ENCODE assay signal across 8 cellular contexts in the genomic region with DNA sequence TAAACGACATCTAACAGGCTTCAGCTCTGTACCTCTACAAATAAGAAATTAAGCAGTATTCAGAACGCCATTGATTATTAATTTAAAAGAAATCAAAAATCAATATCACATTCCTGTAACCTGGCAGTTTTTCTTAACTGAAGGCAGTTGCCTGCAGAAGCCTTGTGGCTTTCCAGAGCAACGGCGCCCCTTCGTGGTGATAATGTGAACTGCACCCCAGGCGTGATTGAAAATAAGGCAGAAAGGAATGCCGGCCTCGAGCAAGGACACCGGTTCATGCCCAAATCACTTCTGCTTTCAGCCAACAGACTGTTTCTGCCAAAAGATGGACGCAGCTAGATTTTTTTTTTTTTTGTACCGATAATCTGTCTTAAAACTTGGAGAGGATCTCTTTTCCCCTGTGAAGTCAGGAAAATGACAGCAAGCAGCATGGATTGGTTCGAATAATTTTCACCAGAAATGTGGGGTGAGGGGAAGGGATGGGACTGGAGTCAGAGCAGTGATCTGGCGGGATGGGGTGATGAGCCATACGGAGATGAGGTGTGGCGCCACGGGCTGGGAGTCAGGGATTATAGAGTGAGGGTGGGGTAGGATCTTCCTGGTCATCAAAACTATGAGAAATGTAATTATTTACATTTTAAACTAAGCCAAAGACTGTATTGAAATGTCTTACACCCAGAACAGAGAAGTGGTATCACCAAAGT.
A peak's percentile ranks its signal among the peaks of the same experiment; 100 is the strongest.
DNase-seq lines count a peak whose midpoint lies in the region; ATAC-seq and TF ChIP-seq lines count a peak whose summit lies in the region.

No MANE protein-coding gene starts in this region.

- H3K9ac ChIP-seq in KMS-11: no peak overlapping the region; the same call in 1 of the 2 replicates

- intact Hi-C loops in heart left ventricle (cut with DNase I): loop anchor here in 8 of 10 donors (2.0 to 10.0 kb wide), 9 partner anchors 128 to 1276 kb away; a partner anchor contains a TSS
- intact Hi-C loops in psoas muscle (cut with DNase I): no loop called here

- TF ChIP-seq POLR2A in heart left ventricle (IDR thresholded peaks at IDR 0.05): no peak

- H3K27ac ChIP-seq in KMS-11: no peak overlapping the region
- no peak overlapping the region for H3K27ac ChIP-seq in heart left ventricle
- no peak overlapping the region for H3K27ac ChIP-seq in psoas muscle

- no peaks in the 10 kb centered on the region for H3K36me3 Mint-ChIP-seq in activated naive CD4-positive, alpha-beta T cell treated with anti-CD3 and anti-CD28 coated beads, Interleukin-2, amount 50 U/mL, for 72 hours

- 29 to 32% (median 30%) methylated on average over 16 of the region's 16 CpGs for WGBS in heart left ventricle, 4 donors
- 31 to 34% (median 32%) methylated on average over 16 of the region's 16 CpGs for WGBS in psoas muscle, 3 donors

- no peaks in the 10 kb centered on the region for H4K20me1 ChIP-seq in KMS-11 (ENCODE audit: insufficient read depth)

- ATAC-seq in activated naive CD4-positive, alpha-beta T cell treated with anti-CD3 and anti-CD28 coated beads, Interleukin-2, amount 50 U/mL, for 72 hours: no peak
- peak in 3 of 4 donors; percentile 35 to 52 (median 47) for ATAC-seq in heart left ventricle
- no peak for ATAC-seq in psoas muscle
- no peak for ATAC-seq in GM19467 (IDR thresholded peaks at IDR 0.05; ENCODE audit: unreplicated experiment)
- ATAC-seq in GM21529 (IDR thresholded peaks at IDR 0.05; ENCODE audit: unreplicated experiment): no peak

- H3K9me3 Mint-ChIP-seq in activated naive CD4-positive, alpha-beta T cell treated with anti-CD3 and anti-CD28 coated beads, Interleukin-2, amount 50 U/mL, for 72 hours: no peaks in the 10 kb centered on the region

- H3K27me3 ChIP-seq in KMS-11 (ENCODE audit: insufficient read depth, low read depth): no peaks in the 10 kb centered on the region
- no peaks in the 10 kb centered on the region for H3K27me3 ChIP-seq in heart left ventricle
- peaks cover 0 to 2% (median 0%) of the 10 kb centered on the region in 3 donors for H3K27me3 ChIP-seq in psoas muscle (ENCODE audit: insufficient read depth in 3 of 3, low read length in 2 of 3)

- no peak overlapping the region for H3K27ac Mint-ChIP-seq in activated naive CD4-positive, alpha-beta T cell treated with anti-CD3 and anti-CD28 coated beads, Interleukin-2, amount 50 U/mL, for 72 hours

- H3K4me2 ChIP-seq in KMS-11: peak overlapping the region; percentile 69; the same call in 1 of the 2 replicates

- no peak overlapping the region for H3K4me3 ChIP-seq in KMS-11 (IDR thresholded peaks at IDR 0.05; ENCODE audit: insufficient read depth, low read depth, low read length)
- H3K4me3 ChIP-seq in heart left ventricle: no peak overlapping the region
- no peak overlapping the region for H3K4me3 ChIP-seq in psoas muscle

- H3K4me1 ChIP-seq in KMS-11 (ENCODE audit: low read depth, poor library complexity, severe bottlenecking) (peaks cover 15% of the 10 kb centered on the region), heart left ventricle (peaks cover 0 to 3% (median 0%) of the 10 kb centered on the region in 12 donors), psoas muscle (no peaks in the 10 kb centered on the region)

- no peaks in the 10 kb centered on the region for H3K79me2 ChIP-seq in KMS-11 (ENCODE audit: insufficient read depth, low read depth)

- TF ChIP-seq CTCF in KMS-11 (conservative IDR thresholded peaks at IDR 0.05; ENCODE audit: low read depth, low read length) (peak; percentile 91), heart left ventricle (IDR thresholded peaks at IDR 0.05) (peak; percentile 82 to 98 (median 91)), psoas muscle (IDR thresholded peaks at IDR 0.05) (peak; percentile 74)

- H2AFZ ChIP-seq in KMS-11 (ENCODE audit: low read depth): peak overlapping the region; percentile 47

- H3K9me3 ChIP-seq in heart left ventricle (peaks cover 0 to 4% (median 0%) of the 10 kb centered on the region in 12 donors), psoas muscle (no peaks in the 10 kb centered on the region)

- no peaks in the 10 kb centered on the region for H3K36me3 ChIP-seq in KMS-11 (ENCODE audit: insufficient read depth)
- no peaks in the 10 kb centered on the region for H3K36me3 ChIP-seq in heart left ventricle
- no peaks in the 10 kb centered on the region for H3K36me3 ChIP-seq in psoas muscle (ENCODE audit: insufficient read depth in 1 of 2, low read depth in 1 of 2)

- DNase-seq in DMS79 (lab: John Stamatoyannopoulos, UW) (peak; percentile 28), SK-N-DZ (ENCODE audit: low spot score) (peak; percentile 28), heart left ventricle (peak; percentile 49 to 78 (median 63)), psoas muscle (peak; percentile 63 to 76)
- peak; percentile 65 to 91 for DNase-seq in activated naive CD4-positive, alpha-beta T cell treated with anti-CD3 and anti-CD28 coated beads, Interleukin-2, amount 50 U/mL, for 72 hours (ENCODE audit: low spot score in 2 of 2)

Comparison
In these comparisons a context has a peak if more than half of its experiments do, and no peak if none do; other contexts are left out.
1. DNase-seq: peak in every context shown above with its lines; median percentile 78 in activated naive CD4-positive, alpha-beta T cell treated with anti-CD3 and anti-CD28 coated beads, Interleukin-2, amount 50 U/mL, for 72 hours; 70 in psoas muscle; 63 in heart left ventricle; 28 in DMS79; 28 in SK-N-DZ.
2. ATAC-seq: peak in heart left ventricle (3 of 4); none in activated naive CD4-positive, alpha-beta T cell treated with anti-CD3 and anti-CD28 coated beads, Interleukin-2, amount 50 U/mL, for 72 hours (0 of 2), psoas muscle (0 of 4), GM19467 (single experiment) and GM21529 (single experiment).
3. intact Hi-C loops: an anchor here in heart left ventricle (2.0 to 10.0 kb wide); none called in psoas muscle.
4. Peak in every context shown above with its lines, with median percentiles within 50 percentile points of each other: CTCF ChIP-seq.